14 cellular contexts compared by ENCODE assay signal in the genomic region with DNA sequence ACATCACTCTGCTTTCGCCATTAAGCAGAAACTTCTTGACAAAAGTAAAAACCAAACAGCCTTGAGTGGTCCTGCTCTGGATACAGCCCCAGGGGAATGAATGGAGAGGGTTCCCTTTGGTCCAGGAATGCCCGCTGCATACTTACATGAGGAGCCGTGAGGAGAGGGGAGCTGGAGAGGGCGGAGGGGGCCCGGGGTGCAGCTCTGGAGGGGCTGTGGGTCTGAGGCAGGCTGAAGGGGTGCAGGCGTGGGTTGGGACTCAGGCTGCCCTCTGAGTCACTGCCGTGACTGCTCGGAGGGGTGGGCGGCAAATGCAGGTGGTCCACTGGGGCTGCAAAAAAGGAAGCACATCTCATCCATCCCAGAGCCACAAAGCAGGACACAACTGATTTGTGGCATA.
"Had no signal": no experiment of that assay in that cellular context is flagged by ENCODE, and none has a peak within 500 bp of the region (broad histone marks: within the 10 kb centered on the region; RNA-seq: fewer than 3 reads in every experiment).

No MANE protein-coding gene starts in this region.

- H3K27ac ChIP-seq: brain microvascular endothelial cell, colonic mucosa, left lung, skin epidermis had no signal

- H3K4me3 ChIP-seq: colonic mucosa, left lung, skin epidermis had no signal

- H3K27me3 ChIP-seq: brain microvascular endothelial cell, colonic mucosa, left lung had no signal

- H3K27ac Mint-ChIP-seq: activated B cell treated with CpG ODN at 0.5 μM for 24 hours; activated CD4-positive, alpha-beta T cell treated with anti-CD3 and anti-CD28 coated beads, Interleukin-2, amount 10 ng/mL, durations not matched to agents 7 days and 5 days; activated naive CD4-positive, alpha-beta T cell treated with anti-CD3 and anti-CD28 coated beads, Interleukin-2, amount 50 U/mL, for 24 hours; nephron progenitor cell; T-helper 1 cell treated with Interleukin-12 subunit alpha and Interleukin-12 subunit beta and Interleukin-4 antibody, amounts not matched to agents 30 μg/mL and 1 μg/mL, for 36 hours had no signal

- H3K9me3 ChIP-seq: colonic mucosa, left lung had no signal

- H3K27me3 Mint-ChIP-seq: activated B cell treated with CpG ODN at 0.5 μM for 24 hours; activated CD4-positive, alpha-beta T cell treated with anti-CD3 and anti-CD28 coated beads, Interleukin-2, amount 10 ng/mL, durations not matched to agents 7 days and 5 days; activated naive CD4-positive, alpha-beta T cell treated with anti-CD3 and anti-CD28 coated beads, Interleukin-2, amount 50 U/mL, for 24 hours had no signal

- H3K9me3 Mint-ChIP-seq: activated B cell treated with CpG ODN at 0.5 μM for 24 hours; activated CD4-positive, alpha-beta T cell treated with anti-CD3 and anti-CD28 coated beads, Interleukin-2, amount 10 ng/mL, durations not matched to agents 7 days and 5 days; activated naive CD4-positive, alpha-beta T cell treated with anti-CD3 and anti-CD28 coated beads, Interleukin-2, amount 50 U/mL, for 24 hours; T-helper 1 cell treated with Interleukin-12 subunit alpha and Interleukin-12 subunit beta and Interleukin-4 antibody, amounts not matched to agents 30 μg/mL and 1 μg/mL, for 36 hours had no signal

- ATAC-seq: left lung had no signal

- H3K4me1 ChIP-seq: colonic mucosa had no signal

- DNase-seq: activated B cell treated with CpG ODN at 0.5 μM for 24 hours; activated CD4-positive, alpha-beta T cell treated with anti-CD3 and anti-CD28 coated beads, Interleukin-2, amount 10 ng/mL, durations not matched to agents 7 days and 5 days; activated effector memory CD4-positive, alpha-beta T cell treated with Interleukin-2 at 50 U/mL for 16 hours; amniotic stem cell; brain microvascular endothelial cell; colonic mucosa; effector CD8-positive, alpha-beta T cell; left lung; nephron progenitor cell; SHP77; stimulated activated CD4-positive, alpha-beta T cell treated with anti-CD3 and anti-CD28 coated beads, Interleukin-4, amount 100 ng/mL, for 4 hours had no signal

- H3K4me3 Mint-ChIP-seq: activated B cell treated with CpG ODN at 0.5 μM for 24 hours; activated CD4-positive, alpha-beta T cell treated with anti-CD3 and anti-CD28 coated beads, Interleukin-2, amount 10 ng/mL, durations not matched to agents 7 days and 5 days; activated naive CD4-positive, alpha-beta T cell treated with anti-CD3 and anti-CD28 coated beads, Interleukin-2, amount 50 U/mL, for 24 hours; nephron progenitor cell; T-helper 1 cell treated with Interleukin-12 subunit alpha and Interleukin-12 subunit beta and Interleukin-4 antibody, amounts not matched to agents 30 μg/mL and 1 μg/mL, for 36 hours had no signal
